Comparison of ENCODE assay signal across 1 cellular context in genomic region chr17:7477392-7478275, GRCh38.
TF ChIP-seq lines count a peak whose summit lies in the region.

No MANE protein-coding gene starts in this region.

TF ChIP-seq in HEK293, 187 proteins besides CTCF, POLR2A, EP300 and RAD21 (continued from another document and continues in another):
- TF ChIP-seq, protein P1, sequence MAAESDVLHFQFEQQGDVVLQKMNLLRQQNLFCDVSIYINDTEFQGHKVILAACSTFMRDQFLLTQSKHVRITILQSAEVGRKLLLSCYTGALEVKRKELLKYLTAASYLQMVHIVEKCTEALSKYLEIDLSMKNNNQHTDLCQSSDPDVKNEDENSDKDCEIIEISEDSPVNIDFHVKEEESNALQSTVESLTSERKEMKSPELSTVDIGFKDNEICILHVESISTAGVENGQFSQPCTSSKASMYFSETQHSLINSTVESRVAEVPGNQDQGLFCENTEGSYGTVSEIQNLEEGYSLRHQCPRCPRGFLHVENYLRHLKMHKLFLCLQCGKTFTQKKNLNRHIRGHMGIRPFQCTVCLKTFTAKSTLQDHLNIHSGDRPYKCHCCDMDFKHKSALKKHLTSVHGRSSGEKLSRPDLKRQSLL (tag by site-specific recombination; IDR thresholded peaks at IDR 0.05): no peak
- TF ChIP-seq, protein P2, sequence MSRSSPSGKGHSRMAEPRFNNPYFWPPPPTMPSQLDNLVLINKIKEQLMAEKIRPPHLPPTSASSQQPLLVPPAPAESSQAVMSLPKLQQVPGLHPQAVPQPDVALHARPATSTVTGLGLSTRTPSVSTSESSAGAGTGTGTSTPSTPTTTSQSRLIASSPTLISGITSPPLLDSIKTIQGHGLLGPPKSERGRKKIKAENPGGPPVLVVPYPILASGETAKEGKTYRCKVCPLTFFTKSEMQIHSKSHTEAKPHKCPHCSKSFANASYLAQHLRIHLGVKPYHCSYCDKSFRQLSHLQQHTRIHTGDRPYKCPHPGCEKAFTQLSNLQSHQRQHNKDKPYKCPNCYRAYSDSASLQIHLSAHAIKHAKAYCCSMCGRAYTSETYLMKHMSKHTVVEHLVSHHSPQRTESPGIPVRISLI (tag by site-specific recombination; IDR thresholded peaks at IDR 0.05): no peak
- TF ChIP-seq ZNF2 (tag by site-specific recombination; IDR thresholded peaks at IDR 0.05) (no peak), ZNF404 (tag by site-specific recombination; IDR thresholded peaks at IDR 0.05) (no peak), ZNF157 (tag by site-specific recombination; IDR thresholded peaks at IDR 0.05) (no peak), ATF2 (tag by site-specific recombination; IDR thresholded peaks at IDR 0.05; ENCODE audit: low read depth) (no peak), ZNF654 (tag by site-specific recombination; IDR thresholded peaks at IDR 0.05; ENCODE audit: low read depth) (no peak), ZBTB17 (tag by site-specific recombination; IDR thresholded peaks at IDR 0.05) (no peak; the same call in 1 of the 2 replicates), ZNF792 (tag by site-specific recombination; IDR thresholded peaks at IDR 0.05) (no peak), INSM2 (tag by site-specific recombination; IDR thresholded peaks at IDR 0.05) (no peak), ZBTB44 (tag by site-specific recombination; IDR thresholded peaks at IDR 0.05) (no peak), SCRT2 (tag by site-specific recombination; IDR thresholded peaks at IDR 0.05) (peak; percentile 95), ZNF707 (tag by site-specific recombination; IDR thresholded peaks at IDR 0.05) (no peak), ZNF19 (tag by site-specific recombination; IDR thresholded peaks at IDR 0.05; ENCODE audit: low read depth) (no peak), ZNF747 (tag by site-specific recombination; IDR thresholded peaks at IDR 0.05) (no peak), ZNF488 (tag by site-specific recombination; IDR thresholded peaks at IDR 0.05) (no peak), HOXC10 (CRISPR knock-in tag; IDR thresholded peaks at IDR 0.05) (no peak), ZNF664 (tag by site-specific recombination; IDR thresholded peaks at IDR 0.05) (no peak), ZNF146 (tag by site-specific recombination; IDR thresholded peaks at IDR 0.05) (no peak), ZNF513 (tag by site-specific recombination; IDR thresholded peaks at IDR 0.05) (no peak), ZSCAN16 (tag by site-specific recombination; IDR thresholded peaks at IDR 0.05) (no peak), TCF7L2 (IDR thresholded peaks at IDR 0.05; ENCODE audit: borderline replicate concordance, low read depth, low read length) (no peak), SP7 (tag by site-specific recombination; IDR thresholded peaks at IDR 0.05) (peak; percentile 85), ZNF350 (tag by site-specific recombination; IDR thresholded peaks at IDR 0.05) (no peak), ZNF585B (tag by site-specific recombination; IDR thresholded peaks at IDR 0.05) (no peak), ZBTB7A (tag by site-specific recombination; IDR thresholded peaks at IDR 0.05; ENCODE audit: low read depth) (no peak)
- TF ChIP-seq, protein P3, sequence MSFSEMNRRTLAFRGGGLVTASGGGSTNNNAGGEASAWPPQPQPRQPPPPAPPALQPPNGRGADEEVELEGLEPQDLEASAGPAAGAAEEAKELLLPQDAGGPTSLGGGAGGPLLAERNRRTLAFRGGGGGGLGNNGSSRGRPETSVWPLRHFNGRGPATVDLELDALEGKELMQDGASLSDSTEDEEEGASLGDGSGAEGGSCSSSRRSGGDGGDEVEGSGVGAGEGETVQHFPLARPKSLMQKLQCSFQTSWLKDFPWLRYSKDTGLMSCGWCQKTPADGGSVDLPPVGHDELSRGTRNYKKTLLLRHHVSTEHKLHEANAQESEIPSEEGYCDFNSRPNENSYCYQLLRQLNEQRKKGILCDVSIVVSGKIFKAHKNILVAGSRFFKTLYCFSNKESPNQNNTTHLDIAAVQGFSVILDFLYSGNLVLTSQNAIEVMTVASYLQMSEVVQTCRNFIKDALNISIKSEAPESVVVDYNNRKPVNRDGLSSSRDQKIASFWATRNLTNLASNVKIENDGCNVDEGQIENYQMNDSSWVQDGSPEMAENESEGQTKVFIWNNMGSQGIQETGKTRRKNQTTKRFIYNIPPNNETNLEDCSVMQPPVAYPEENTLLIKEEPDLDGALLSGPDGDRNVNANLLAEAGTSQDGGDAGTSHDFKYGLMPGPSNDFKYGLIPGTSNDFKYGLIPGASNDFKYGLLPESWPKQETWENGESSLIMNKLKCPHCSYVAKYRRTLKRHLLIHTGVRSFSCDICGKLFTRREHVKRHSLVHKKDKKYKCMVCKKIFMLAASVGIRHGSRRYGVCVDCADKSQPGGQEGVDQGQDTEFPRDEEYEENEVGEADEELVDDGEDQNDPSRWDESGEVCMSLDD (tag by site-specific recombination; IDR thresholded peaks at IDR 0.05): no peak
- TF ChIP-seq, protein P4, sequence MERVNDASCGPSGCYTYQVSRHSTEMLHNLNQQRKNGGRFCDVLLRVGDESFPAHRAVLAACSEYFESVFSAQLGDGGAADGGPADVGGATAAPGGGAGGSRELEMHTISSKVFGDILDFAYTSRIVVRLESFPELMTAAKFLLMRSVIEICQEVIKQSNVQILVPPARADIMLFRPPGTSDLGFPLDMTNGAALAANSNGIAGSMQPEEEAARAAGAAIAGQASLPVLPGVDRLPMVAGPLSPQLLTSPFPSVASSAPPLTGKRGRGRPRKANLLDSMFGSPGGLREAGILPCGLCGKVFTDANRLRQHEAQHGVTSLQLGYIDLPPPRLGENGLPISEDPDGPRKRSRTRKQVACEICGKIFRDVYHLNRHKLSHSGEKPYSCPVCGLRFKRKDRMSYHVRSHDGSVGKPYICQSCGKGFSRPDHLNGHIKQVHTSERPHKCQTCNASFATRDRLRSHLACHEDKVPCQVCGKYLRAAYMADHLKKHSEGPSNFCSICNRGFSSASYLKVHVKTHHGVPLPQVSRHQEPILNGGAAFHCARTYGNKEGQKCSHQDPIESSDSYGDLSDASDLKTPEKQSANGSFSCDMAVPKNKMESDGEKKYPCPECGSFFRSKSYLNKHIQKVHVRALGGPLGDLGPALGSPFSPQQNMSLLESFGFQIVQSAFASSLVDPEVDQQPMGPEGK (tag by site-specific recombination; IDR thresholded peaks at IDR 0.05): 0 out of 2 replicates have a peak, but pooled peaks have one; percentile 30
- TF ChIP-seq, protein P5, sequence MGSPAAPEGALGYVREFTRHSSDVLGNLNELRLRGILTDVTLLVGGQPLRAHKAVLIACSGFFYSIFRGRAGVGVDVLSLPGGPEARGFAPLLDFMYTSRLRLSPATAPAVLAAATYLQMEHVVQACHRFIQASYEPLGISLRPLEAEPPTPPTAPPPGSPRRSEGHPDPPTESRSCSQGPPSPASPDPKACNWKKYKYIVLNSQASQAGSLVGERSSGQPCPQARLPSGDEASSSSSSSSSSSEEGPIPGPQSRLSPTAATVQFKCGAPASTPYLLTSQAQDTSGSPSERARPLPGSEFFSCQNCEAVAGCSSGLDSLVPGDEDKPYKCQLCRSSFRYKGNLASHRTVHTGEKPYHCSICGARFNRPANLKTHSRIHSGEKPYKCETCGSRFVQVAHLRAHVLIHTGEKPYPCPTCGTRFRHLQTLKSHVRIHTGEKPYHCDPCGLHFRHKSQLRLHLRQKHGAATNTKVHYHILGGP (tag by site-specific recombination; IDR thresholded peaks at IDR 0.05): no peak
- TF ChIP-seq, protein P6, sequence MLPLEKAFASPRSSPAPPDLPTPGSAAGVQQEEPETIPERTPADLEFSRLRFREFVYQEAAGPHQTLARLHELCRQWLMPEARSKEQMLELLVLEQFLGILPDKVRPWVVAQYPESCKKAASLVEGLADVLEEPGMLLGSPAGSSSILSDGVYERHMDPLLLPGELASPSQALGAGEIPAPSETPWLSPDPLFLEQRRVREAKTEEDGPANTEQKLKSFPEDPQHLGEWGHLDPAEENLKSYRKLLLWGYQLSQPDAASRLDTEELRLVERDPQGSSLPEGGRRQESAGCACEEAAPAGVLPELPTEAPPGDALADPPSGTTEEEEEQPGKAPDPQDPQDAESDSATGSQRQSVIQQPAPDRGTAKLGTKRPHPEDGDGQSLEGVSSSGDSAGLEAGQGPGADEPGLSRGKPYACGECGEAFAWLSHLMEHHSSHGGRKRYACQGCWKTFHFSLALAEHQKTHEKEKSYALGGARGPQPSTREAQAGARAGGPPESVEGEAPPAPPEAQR (tag by site-specific recombination; IDR thresholded peaks at IDR 0.05): no peak
- TF ChIP-seq, protein P7, sequence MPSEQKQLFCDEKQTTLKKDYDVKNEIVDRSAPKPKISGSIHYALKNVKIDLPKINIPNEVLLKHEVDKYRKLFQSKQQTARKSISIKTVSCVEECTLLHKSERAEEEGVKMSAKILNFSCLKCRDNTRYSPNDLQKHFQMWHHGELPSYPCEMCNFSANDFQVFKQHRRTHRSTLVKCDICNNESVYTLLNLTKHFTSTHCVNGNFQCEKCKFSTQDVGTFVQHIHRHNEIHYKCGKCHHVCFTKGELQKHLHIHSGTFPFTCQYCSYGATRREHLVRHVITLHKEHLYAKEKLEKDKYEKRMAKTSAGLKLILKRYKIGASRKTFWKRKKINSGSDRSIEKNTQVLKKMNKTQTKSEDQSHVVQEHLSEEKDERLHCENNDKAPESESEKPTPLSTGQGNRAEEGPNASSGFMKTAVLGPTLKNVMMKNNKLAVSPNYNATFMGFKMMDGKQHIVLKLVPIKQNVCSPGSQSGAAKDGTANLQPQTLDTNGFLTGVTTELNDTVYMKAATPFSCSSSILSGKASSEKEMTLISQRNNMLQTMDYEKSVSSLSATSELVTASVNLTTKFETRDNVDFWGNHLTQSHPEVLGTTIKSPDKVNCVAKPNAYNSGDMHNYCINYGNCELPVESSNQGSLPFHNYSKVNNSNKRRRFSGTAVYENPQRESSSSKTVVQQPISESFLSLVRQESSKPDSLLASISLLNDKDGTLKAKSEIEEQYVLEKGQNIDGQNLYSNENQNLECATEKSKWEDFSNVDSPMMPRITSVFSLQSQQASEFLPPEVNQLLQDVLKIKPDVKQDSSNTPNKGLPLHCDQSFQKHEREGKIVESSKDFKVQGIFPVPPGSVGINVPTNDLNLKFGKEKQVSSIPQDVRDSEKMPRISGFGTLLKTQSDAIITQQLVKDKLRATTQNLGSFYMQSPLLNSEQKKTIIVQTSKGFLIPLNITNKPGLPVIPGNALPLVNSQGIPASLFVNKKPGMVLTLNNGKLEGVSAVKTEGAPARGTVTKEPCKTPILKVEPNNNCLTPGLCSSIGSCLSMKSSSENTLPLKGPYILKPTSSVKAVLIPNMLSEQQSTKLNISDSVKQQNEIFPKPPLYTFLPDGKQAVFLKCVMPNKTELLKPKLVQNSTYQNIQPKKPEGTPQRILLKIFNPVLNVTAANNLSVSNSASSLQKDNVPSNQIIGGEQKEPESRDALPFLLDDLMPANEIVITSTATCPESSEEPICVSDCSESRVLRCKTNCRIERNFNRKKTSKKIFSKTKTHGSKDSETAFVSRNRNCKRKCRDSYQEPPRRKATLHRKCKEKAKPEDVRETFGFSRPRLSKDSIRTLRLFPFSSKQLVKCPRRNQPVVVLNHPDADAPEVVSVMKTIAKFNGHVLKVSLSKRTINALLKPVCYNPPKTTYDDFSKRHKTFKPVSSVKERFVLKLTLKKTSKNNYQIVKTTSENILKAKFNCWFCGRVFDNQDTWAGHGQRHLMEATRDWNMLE (tag by site-specific recombination; conservative IDR thresholded peaks at IDR 0.05; ENCODE audit: low read depth): no peak
